27 cellular contexts compared by ENCODE assay signal in the genomic region with DNA sequence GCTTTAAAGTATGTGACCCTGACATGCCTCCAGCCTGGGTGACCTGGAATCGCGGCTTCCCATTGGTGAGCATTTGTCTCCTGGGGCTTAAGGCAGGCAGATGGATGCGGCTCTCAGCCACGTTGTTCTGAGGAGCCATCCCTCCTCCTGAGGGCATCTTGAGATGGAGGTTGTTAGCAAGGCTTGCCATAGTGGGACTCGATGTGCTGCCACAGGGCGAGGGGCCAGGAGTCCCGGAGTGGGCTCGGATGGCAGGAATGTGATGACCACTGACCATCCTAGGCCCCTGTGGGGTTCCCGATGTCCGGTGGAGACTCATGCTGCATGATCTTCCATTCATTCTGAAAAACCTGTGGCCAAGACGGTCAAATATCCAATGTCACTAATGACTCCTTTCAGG.
"Had no signal": no experiment of that assay in that cellular context is flagged by ENCODE, and none has a peak within 500 bp of the region (broad histone marks: within the 10 kb centered on the region; RNA-seq: fewer than 3 reads in every experiment).

No MANE protein-coding gene starts in this region.

- H3K4me3 Mint-ChIP-seq: stimulated activated effector memory CD8-positive, alpha-beta T cell treated with anti-CD3 and anti-CD28 coated beads, Interleukin-12 subunit alpha, Interleukin-12 subunit beta, amount 100 ng/mL, for 72 hours; stimulated activated memory B cell treated with anti-CD40 and anti-IgM and Interleukin-4, amounts not matched to agents 10 μg/mL and 1 μg/mL and 100 μg/mL, for 72 hours; stimulated activated naive B cell treated with anti-CD40 and anti-IgM and Interleukin-4, amounts not matched to agents 10 μg/mL and 1 μg/mL and 100 μg/mL, for 72 hours; stimulated activated naive CD8-positive, alpha-beta T cell treated with anti-CD3 and anti-CD28 coated beads, Interleukin-15, amount 100 ng/mL, for 72 hours; stimulated activated naive CD8-positive, alpha-beta T cell treated with anti-CD3 and anti-CD28 coated beads, Interleukin-15, Interleukin-2, amounts not matched to agents 100 ng/mL and 50 ng/mL, for 24 hours; type B pancreatic cell had no signal

- H3K27me3 Mint-ChIP-seq: stimulated activated naive CD8-positive, alpha-beta T cell treated with anti-CD3 and anti-CD28 coated beads, Interleukin-15, amount 100 ng/mL, for 72 hours; stimulated activated naive CD8-positive, alpha-beta T cell treated with anti-CD3 and anti-CD28 coated beads, Interleukin-15, Interleukin-2, amounts not matched to agents 100 ng/mL and 50 ng/mL, for 24 hours; type B pancreatic cell had no signal

- H3K9me3 Mint-ChIP-seq: stimulated activated effector memory CD8-positive, alpha-beta T cell treated with anti-CD3 and anti-CD28 coated beads, Interleukin-12 subunit alpha, Interleukin-12 subunit beta, amount 100 ng/mL, for 72 hours; stimulated activated memory B cell treated with anti-CD40 and anti-IgM and Interleukin-4, amounts not matched to agents 10 μg/mL and 1 μg/mL and 100 μg/mL, for 72 hours; stimulated activated naive B cell treated with anti-CD40 and anti-IgM and Interleukin-4, amounts not matched to agents 10 μg/mL and 1 μg/mL and 100 μg/mL, for 72 hours; stimulated activated naive CD8-positive, alpha-beta T cell treated with anti-CD3 and anti-CD28 coated beads, Interleukin-15, amount 100 ng/mL, for 72 hours; stimulated activated naive CD8-positive, alpha-beta T cell treated with anti-CD3 and anti-CD28 coated beads, Interleukin-15, Interleukin-2, amounts not matched to agents 100 ng/mL and 50 ng/mL, for 24 hours; type B pancreatic cell had no signal

- H3K27ac Mint-ChIP-seq: stimulated activated effector memory CD8-positive, alpha-beta T cell treated with anti-CD3 and anti-CD28 coated beads, Interleukin-12 subunit alpha, Interleukin-12 subunit beta, amount 100 ng/mL, for 72 hours; stimulated activated memory B cell treated with anti-CD40 and anti-IgM and Interleukin-4, amounts not matched to agents 10 μg/mL and 1 μg/mL and 100 μg/mL, for 72 hours; stimulated activated naive B cell treated with anti-CD40 and anti-IgM and Interleukin-4, amounts not matched to agents 10 μg/mL and 1 μg/mL and 100 μg/mL, for 72 hours; stimulated activated naive CD8-positive, alpha-beta T cell treated with anti-CD3 and anti-CD28 coated beads, Interleukin-15, amount 100 ng/mL, for 72 hours; stimulated activated naive CD8-positive, alpha-beta T cell treated with anti-CD3 and anti-CD28 coated beads, Interleukin-15, Interleukin-2, amounts not matched to agents 100 ng/mL and 50 ng/mL, for 24 hours; type B pancreatic cell had no signal

- H3K27ac ChIP-seq: stomach, suprapubic skin, testis, thoracic aorta, tibial artery, tibial nerve, transverse colon, upper lobe of left lung, upper lobe of right lung, uterus, vagina had no signal

- H3K9me3 ChIP-seq: stomach, suprapubic skin, testis, thoracic aorta, tibial artery, tibial nerve, transverse colon, upper lobe of left lung, upper lobe of right lung, uterus, vagina had no signal

- H3K27me3 ChIP-seq: stomach, suprapubic skin, testis, tibial artery, tibial nerve, transverse colon, upper lobe of left lung, upper lobe of right lung, uterus, vagina had no signal

- H3K4me1 Mint-ChIP-seq: stimulated activated effector memory CD8-positive, alpha-beta T cell treated with anti-CD3 and anti-CD28 coated beads, Interleukin-12 subunit alpha, Interleukin-12 subunit beta, amount 100 ng/mL, for 72 hours; stimulated activated memory B cell treated with anti-CD40 and anti-IgM and Interleukin-4, amounts not matched to agents 10 μg/mL and 1 μg/mL and 100 μg/mL, for 72 hours had no signal

- H3K36me3 ChIP-seq: suprapubic skin, tibial artery, transverse colon, upper lobe of left lung, upper lobe of right lung, uterus, vagina had no signal

- H3K4me3 ChIP-seq: stomach, suprapubic skin, testis, thoracic aorta, tibial artery, tibial nerve, transverse colon, upper lobe of left lung, upper lobe of right lung, uterus, vagina had no signal

- H3K4me1 ChIP-seq: stomach, suprapubic skin, testis, tibial nerve, uterus had no signal

- H3K36me3 Mint-ChIP-seq: stimulated activated effector memory CD8-positive, alpha-beta T cell treated with anti-CD3 and anti-CD28 coated beads, Interleukin-12 subunit alpha, Interleukin-12 subunit beta, amount 100 ng/mL, for 72 hours; stimulated activated memory B cell treated with anti-CD40 and anti-IgM and Interleukin-4, amounts not matched to agents 10 μg/mL and 1 μg/mL and 100 μg/mL, for 72 hours; stimulated activated naive B cell treated with anti-CD40 and anti-IgM and Interleukin-4, amounts not matched to agents 10 μg/mL and 1 μg/mL and 100 μg/mL, for 72 hours had no signal

- ATAC-seq: stimulated activated effector memory CD8-positive, alpha-beta T cell treated with anti-CD3 and anti-CD28 coated beads, Interleukin-12 subunit alpha, Interleukin-12 subunit beta, amount 100 ng/mL, for 72 hours; stimulated activated memory B cell treated with anti-CD40 and anti-IgM and Interleukin-4, amounts not matched to agents 10 μg/mL and 1 μg/mL and 100 μg/mL, for 72 hours; stimulated activated naive B cell treated with anti-CD40 and anti-IgM and Interleukin-4, amounts not matched to agents 10 μg/mL and 1 μg/mL and 100 μg/mL, for 72 hours; stimulated activated naive CD8-positive, alpha-beta T cell treated with anti-CD3 and anti-CD28 coated beads, Interleukin-15, amount 100 ng/mL, for 72 hours; stimulated activated naive CD8-positive, alpha-beta T cell treated with anti-CD3 and anti-CD28 coated beads, Interleukin-15, Interleukin-2, amounts not matched to agents 100 U/mL and 50 U/mL, for 24 hours; upper lobe of right lung had no signal

- DNase-seq: stimulated activated CD4-positive, alpha-beta T cell treated with anti-CD3 and anti-CD28 coated beads, Interleukin-2, amount 100 ng/mL, for 24 hours; stimulated activated CD4-positive, alpha-beta T cell treated with anti-CD3 and anti-CD28 coated beads, Interleukin-2, amount 100 ng/mL, for 48 hours; stimulated activated CD4-positive, alpha-beta T cell treated with anti-CD3 and anti-CD28 coated beads, Interleukin-4, amount 100 ng/mL, for 1 hour; stimulated activated CD4-positive, alpha-beta T cell treated with anti-CD3 and anti-CD28 coated beads, Interleukin-4, amount 100 ng/mL, for 24 hours; stimulated activated CD4-positive, alpha-beta T cell treated with anti-CD3 and anti-CD28 coated beads, Interleukin-4, amount 100 ng/mL, for 4 hours; stimulated activated CD8-positive, alpha-beta memory T cell treated with anti-CD3 and anti-CD28 coated beads, Interleukin-4, amount 100 ng/mL, for 48 hours; stimulated activated naive B cell treated with anti-CD40 and anti-IgM and Interleukin-4, amounts not matched to agents 10 μg/mL and 1 μg/mL and 100 μg/mL, for 72 hours; stimulated activated naive CD4-positive, alpha-beta T cell; stimulated activated naive CD4-positive, alpha-beta T cell treated with Interleukin-2 at 50 U/mL for 16 hours; stimulated activated naive CD8-positive, alpha-beta T cell treated with anti-CD3 and anti-CD28 coated beads, Interleukin-15, amount 100 ng/mL, for 72 hours; stimulated activated naive CD8-positive, alpha-beta T cell treated with anti-CD3 and anti-CD28 coated beads, Interleukin-15, Interleukin-2, amounts not matched to agents 100 U/mL and 50 U/mL, for 24 hours; stomach; substantia nigra; testis; tibial artery; transverse colon; upper lobe of right lung; uterus had no signal
